Comparison of ENCODE assay signal across 12 cellular contexts in genomic region chr13:38954291-38954690, GRCh38.
"Had no signal": no experiment of that assay in that cellular context is flagged by ENCODE, and none has a peak within 500 bp of the region (broad histone marks: within the 10 kb centered on the region; RNA-seq: fewer than 3 reads in every experiment).

No MANE protein-coding gene starts in this region.

- H3K4me3 ChIP-seq: gastroesophageal sphincter, thyroid gland, uterus had no signal

- DNase-seq: activated CD4-positive, alpha-beta T cell treated with anti-CD3 and anti-CD28 coated beads, Interleukin-2, amount 50 U/mL, for 1 hour; activated CD8-positive, alpha-beta memory T cell treated with anti-CD3 and anti-CD28 coated beads for 24 hours; activated naive CD8-positive, alpha-beta T cell treated with anti-CD3 and anti-CD28 coated beads, Interleukin-2, amount 10 ng/mL, durations not matched to agents 7 days and 5 days; brain microvascular endothelial cell; cerebellar nuclear complex; effector memory CD8-positive, alpha-beta T cell; posterior cingulate gyrus; stimulated activated CD4-positive, alpha-beta T cell treated with anti-CD3 and anti-CD28 coated beads, Interleukin-2, amount 100 ng/mL, for 48 hours; T-helper 9 cell; thyroid gland; uterus had no signal
